In the genomic region with DNA sequence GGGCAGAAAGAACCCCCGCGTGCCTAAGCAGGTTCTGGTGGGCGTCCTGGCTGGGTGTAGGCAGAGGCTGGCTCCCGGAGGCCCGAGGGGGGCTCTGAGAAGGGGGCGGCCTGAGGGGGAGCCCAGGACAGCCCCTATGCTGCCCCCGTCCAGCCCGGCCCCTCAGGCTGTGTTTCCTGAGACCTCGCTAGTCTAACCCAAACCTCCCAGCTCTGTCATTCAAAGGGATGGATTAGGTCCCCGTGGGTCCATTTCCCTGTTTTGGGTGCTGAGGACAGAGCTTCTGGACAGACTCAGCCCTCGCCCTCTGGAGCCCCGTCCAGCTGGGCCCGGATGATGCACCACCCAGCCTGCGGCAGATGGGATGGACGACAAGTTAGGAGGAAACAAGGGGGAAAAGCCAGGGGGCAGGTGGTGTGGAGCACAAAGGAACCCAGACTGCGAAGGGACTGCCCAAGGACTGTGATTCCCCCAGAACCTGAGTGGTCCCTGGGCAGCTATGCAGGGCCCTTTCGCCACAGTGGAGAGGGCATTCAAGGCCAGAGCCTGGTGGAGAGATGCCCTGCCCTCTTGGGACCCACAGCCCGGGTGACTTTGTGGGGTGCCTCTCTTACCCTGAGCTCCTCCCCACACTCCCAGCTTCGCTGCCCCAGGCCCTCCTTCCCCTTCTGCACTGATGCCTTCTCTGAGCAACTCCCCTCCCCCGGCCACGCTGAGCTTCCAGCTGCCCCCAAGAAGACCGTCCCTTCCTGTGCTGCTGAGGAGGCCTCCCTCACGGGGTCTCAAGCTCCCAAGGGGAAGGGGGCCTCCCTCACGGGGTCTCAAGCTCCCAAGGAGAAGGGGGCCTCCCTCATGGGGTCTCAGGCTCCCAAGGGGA, we compare ENCODE assay signal across 15 cellular contexts. TPM values are rescaled to one million over a fixed set of nuclear protein-coding genes. Genes with fewer than 3 reads are reported as not detected.
DNase-seq lines count a peak whose midpoint lies in the region; ATAC-seq, FAIRE-seq and TF ChIP-seq lines count a peak whose summit lies in the region.
"Had no signal": no experiment of that assay in that cellular context is flagged by ENCODE, and none has a peak within 500 bp of the region (broad histone marks: within the 10 kb centered on the region; RNA-seq: fewer than 3 reads in every experiment).

No MANE protein-coding gene starts in this region.

- H3K4me1 ChIP-seq in CD8-positive, alpha-beta T cell (ENCODE audit: insufficient read depth, low read length): peaks cover 51% of the 10 kb centered on the region
- H3K4me1 ChIP-seq in H1 (replicated peaks in 1 of 4; ENCODE audit: control insufficient read depth in 3 of 4, insufficient read depth in 4 of 4, low read length in 3 of 4): peaks cover 0 to 22% (median 12%) of the 10 kb centered on the region in 4 experiments; a peak in 6 of 7 replicates
- H3K4me1 ChIP-seq in neural progenitor cell: peaks cover 12% of the 10 kb centered on the region

- CTCF ChIA-PET in CD8-positive, alpha-beta T cell (lab: Charles Lee): interaction anchor here (1.4 to 2.2 kb wide), 3 partner anchors 12 to 67 kb away, joined by 7 to 8 read pairs (median 7); no protein-coding TSS in a partner anchor
- CTCF ChIA-PET in H1 (lab: Charles Lee; ENCODE audit: partially characterized antibody): interaction anchor here (0.6 to 3.6 kb wide), 10 partner anchors 10 to 83 kb away, joined by 3 to 40 read pairs (median 4); a partner anchor contains a TSS

- H3K27ac ChIP-seq in CD8-positive, alpha-beta T cell (ENCODE audit: low read depth, low read length): no peak overlapping the region
- H3K27ac ChIP-seq in H1 (ENCODE audit: low read depth, low read length) (no peak overlapping the region), neural progenitor cell (no peak overlapping the region)
- H3K27ac ChIP-seq: prostate gland, thoracic aorta had no signal

- peaks cover 13% of the 10 kb centered on the region; the same call in 1 of the 2 replicates for H3K23me2 ChIP-seq in H1 (ENCODE audit: low read depth, low read length)

- H2AFZ ChIP-seq in H1 (ENCODE audit: low read length) (no peak overlapping the region), neural progenitor cell (replicated peaks) (no peak overlapping the region)

- H2AK5ac ChIP-seq in H1 (ENCODE audit: low read depth, low read length): no peak overlapping the region

- peaks cover 4% of the 10 kb centered on the region for H3K9me3 Mint-ChIP-seq in CD8-positive, alpha-beta T cell
- peaks cover 13% of the 10 kb centered on the region for H3K9me3 Mint-ChIP-seq in neural progenitor cell

- no peak for TF ChIP-seq CTCF in CD8-positive, alpha-beta T cell (IDR thresholded peaks at IDR 0.05)
- TF ChIP-seq CTCF in H1 (IDR thresholded peaks at IDR 0.05; ENCODE audit: control extremely low read depth in 1 of 3, insufficient read depth in 1 of 3, low read depth in 1 of 3, low read length in 3 of 3) (no peak), neural progenitor cell (IDR thresholded peaks at IDR 0.05) (no peak)

- POLR2A ChIA-PET in CD8-positive, alpha-beta T cell (lab: Charles Lee): interaction anchor here (0.8 kb wide), 1 partner anchor 16 kb away, joined by 3 read pairs; a partner anchor contains a TSS
- POLR2A ChIA-PET in H1 (lab: Charles Lee; ENCODE audit: partially characterized antibody): interaction anchor here (1.0 to 2.6 kb wide), 6 partner anchors 15 to 58 kb away, joined by 3 to 20 read pairs (median 4); a partner anchor contains a TSS

- H3K23ac ChIP-seq in H1 (ENCODE audit: insufficient read length): no peak overlapping the region

- no peaks in the 10 kb centered on the region for H3K36me3 Mint-ChIP-seq in CD8-positive, alpha-beta T cell
- peaks cover 2% of the 10 kb centered on the region for H3K36me3 Mint-ChIP-seq in neural progenitor cell
- H3K36me3 Mint-ChIP-seq: CD4-positive, alpha-beta memory T cell had no signal

- H3K4me3 ChIP-seq in CD8-positive, alpha-beta T cell (ENCODE audit: low read depth, low read length): no peak overlapping the region
- peak overlapping the region in 1 of 4 experiments; percentile 77; a peak in 1 of 8 replicates for H3K4me3 ChIP-seq in H1 (ENCODE audit: extremely low read depth in 1 of 4, insufficient read depth in 2 of 4, low read depth in 3 of 4, low read length in 4 of 4)
- no peak overlapping the region for H3K4me3 ChIP-seq in neural progenitor cell
- H3K4me3 ChIP-seq: prostate gland had no signal

- H3F3A ChIP-seq in neural progenitor cell (ENCODE audit: low read depth): peaks cover 29% of the 10 kb centered on the region

- H4K8ac ChIP-seq in H1 (ENCODE audit: extremely low read depth, insufficient read depth, low read length): peak overlapping the region; percentile 79

- no peak overlapping the region for H4K5ac ChIP-seq in H1 (ENCODE audit: insufficient read length, low read depth, low read length)

- no peak overlapping the region for H2BK120ac ChIP-seq in H1 (replicated peaks; ENCODE audit: low read depth, low read length)

- FAIRE-seq in H1 (lab: Jason Lieb, UNC): no peak
- FAIRE-seq: bronchial epithelial cell had no signal

- no peak overlapping the region for H3K14ac ChIP-seq in H1 (ENCODE audit: insufficient read length)

- peaks cover 19% of the 10 kb centered on the region for H3K27me3 Mint-ChIP-seq in CD8-positive, alpha-beta T cell (ENCODE audit: low read depth)
- H3K27me3 Mint-ChIP-seq in neural progenitor cell (ENCODE audit: insufficient read depth, low read depth): peaks cover 14% of the 10 kb centered on the region

- H3K27ac Mint-ChIP-seq in CD8-positive, alpha-beta T cell: no peak overlapping the region
- no peak overlapping the region for H3K27ac Mint-ChIP-seq in neural progenitor cell

- H2BK20ac ChIP-seq in H1 (ENCODE audit: low read length): no peak overlapping the region

- TF ChIP-seq RAD21 in Ishikawa (IDR thresholded peaks at IDR 0.05; ENCODE audit: low read depth) (no peak), H1 (IDR thresholded peaks at IDR 0.05 in 1 of 2, conservative IDR thresholded peaks at IDR 0.05 in 1 of 2; ENCODE audit: low read depth in 2 of 2, low read length in 2 of 2) (no peak)

- H2BK12ac ChIP-seq in H1 (ENCODE audit: low read depth, low read length): no peak overlapping the region

- no peak overlapping the region for H3K4ac ChIP-seq in H1 (replicated peaks; ENCODE audit: insufficient read length, low read depth, low read length)

- no peak overlapping the region for H4K91ac ChIP-seq in H1 (replicated peaks; ENCODE audit: insufficient read length, low read length)

- no peak for ATAC-seq in CD8-positive, alpha-beta T cell
- ATAC-seq in HG03139 (IDR thresholded peaks at IDR 0.05; ENCODE audit: unreplicated experiment): no peak
- ATAC-seq in GM21717 (IDR thresholded peaks at IDR 0.05; ENCODE audit: unreplicated experiment): no peak

- no peak overlapping the region for H2BK5ac ChIP-seq in H1 (ENCODE audit: low read depth, low read length)

- peaks cover 0 to 6% of the 10 kb centered on the region in 2 experiments for H4K20me1 ChIP-seq in H1 (replicated peaks in 1 of 2; ENCODE audit: control insufficient read depth in 1 of 2, insufficient read depth in 2 of 2, low read length in 2 of 2)
- H4K20me1 ChIP-seq in neural progenitor cell (ENCODE audit: low read depth): peaks cover 22% of the 10 kb centered on the region

- H3K4me3 Mint-ChIP-seq in CD8-positive, alpha-beta T cell: peak overlapping the region; percentile 29
- peak overlapping the region; percentile 59 for H3K4me3 Mint-ChIP-seq in neural progenitor cell

- no peak for TF ChIP-seq POLR2A in H1 (IDR thresholded peaks at IDR 0.05; ENCODE audit: control extremely low read depth in 1 of 2, low read depth in 2 of 2, low read length in 2 of 2)

- intact Hi-C loops in CD8-positive, alpha-beta T cell (cut with DNase I, micrococcal nuclease): no loop called here

- TF ChIP-seq EP300 in Ishikawa (IDR thresholded peaks at IDR 0.05; ENCODE audit: borderline replicate concordance) (no peak), H1 (IDR thresholded peaks at IDR 0.05; ENCODE audit: borderline replicate concordance in 1 of 2, low read depth in 2 of 2, low read length in 2 of 2) (no peak)

- peak overlapping the region in 1 of 2 experiments; percentile 56; a peak in 1 of 4 replicates for H3K4me2 ChIP-seq in H1 (ENCODE audit: insufficient read depth in 1 of 2, low read depth in 2 of 2, low read length in 2 of 2)
- peak overlapping the region; percentile 97 for H3K4me2 ChIP-seq in neural progenitor cell

- H3K56ac ChIP-seq in H1 (replicated peaks; ENCODE audit: insufficient read length, low read depth, low read length): no peak overlapping the region

- no peaks in the 10 kb centered on the region for H3K9me3 ChIP-seq in CD8-positive, alpha-beta T cell (ENCODE audit: low read length)
- H3K9me3 ChIP-seq in H1 (ENCODE audit: insufficient read depth in 2 of 2, low read depth in 1 of 2, low read length in 1 of 2): no peaks in the 10 kb centered on the region; a peak in 1 of 4 replicates
- no peaks in the 10 kb centered on the region for H3K9me3 ChIP-seq in neural progenitor cell (ENCODE audit: low read depth)
- H3K9me3 ChIP-seq: prostate gland had no signal

- H2BK15ac ChIP-seq in H1 (ENCODE audit: low read length): no peak overlapping the region

- no peaks in the 10 kb centered on the region for H3K79me2 ChIP-seq in H1 (ENCODE audit: control insufficient read depth in 1 of 2, insufficient read depth in 2 of 2, low read length in 2 of 2)
- no peaks in the 10 kb centered on the region for H3K79me2 ChIP-seq in neural progenitor cell (ENCODE audit: low read depth)

- H3K4me1 Mint-ChIP-seq in CD8-positive, alpha-beta T cell (ENCODE audit: low read depth): peaks cover 18% of the 10 kb centered on the region
- H3K4me1 Mint-ChIP-seq in neural progenitor cell: peaks cover 9% of the 10 kb centered on the region

- peaks cover 22% of the 10 kb centered on the region for H3K27me3 ChIP-seq in CD8-positive, alpha-beta T cell (ENCODE audit: insufficient read depth, low read length)
- peaks cover 47 to 79% (median 68%) of the 10 kb centered on the region in 4 experiments for H3K27me3 ChIP-seq in H1 (replicated peaks in 1 of 4; ENCODE audit: control insufficient read depth in 3 of 4, extremely low read depth in 1 of 4, insufficient read depth in 3 of 4, low read length in 3 of 4)
- H3K27me3 ChIP-seq in neural progenitor cell: peaks cover 100% of the 10 kb centered on the region

- H3K9ac ChIP-seq in H1 (replicated peaks in 1 of 4; ENCODE audit: extremely low read depth in 1 of 4, low read depth in 3 of 4, low read length in 3 of 4): no peak overlapping the region
- no peak overlapping the region for H3K9ac ChIP-seq in neural progenitor cell

- no peak overlapping the region; the same call in 1 of the 2 replicates for H3K18ac ChIP-seq in H1 (ENCODE audit: extremely low read depth, low read length)

- H3K36me3 ChIP-seq in CD8-positive, alpha-beta T cell (ENCODE audit: insufficient read depth, low read length): no peaks in the 10 kb centered on the region
- H3K36me3 ChIP-seq in H1 (ENCODE audit: control insufficient read depth in 2 of 4, insufficient read depth in 4 of 4, low read length in 3 of 4) (peaks cover 0 to 18% (median 0%) of the 10 kb centered on the region in 4 experiments; a peak in 1 of 8 replicates), neural progenitor cell (no peaks in the 10 kb centered on the region)
- H3K36me3 ChIP-seq: prostate gland, thoracic aorta had no signal

- WGBS in H1 (ENCODE audit: extremely low coverage in 1 of 2, insufficient coverage in 1 of 2, insufficient read length in 1 of 2, insufficient replicate concordance in 2 of 2, low coverage in 1 of 2, low lambda C conversion rate in 2 of 2, missing lambda C conversion rate in 1 of 2), 2 experiments: 66% methylated on average over 13 of the region's 24 CpGs; no CpG with 5 or more reads in 1 of the 2 experiments

- H3K79me1 ChIP-seq in H1 (ENCODE audit: low read depth, low read length): no peaks in the 10 kb centered on the region

- DNase-seq in CD8-positive, alpha-beta T cell: no peak
- no peak for DNase-seq in H1 (ENCODE audit: low read depth in 1 of 2, low spot score in 2 of 2)
- no peak for DNase-seq in neural progenitor cell (ENCODE audit: low spot score)
- no peak for DNase-seq in activated T-cell treated with anti-CD3 and anti-CD28 coated beads for 4 hours
- DNase-seq: CD4-positive, alpha-beta memory T cell; foreskin fibroblast; GDM1; MV-4-11; NCI-H2171 had no signal

RNA-seq across cellular contexts. Expression of a gene that starts 2.8 kb away (rescaled TPM):
- 10 to 100 TPM; 26.0 to 30.9 TPM for total RNA-seq in CD8-positive, alpha-beta T cell
- total RNA-seq in H1 (2021; fragmentation: NEBNext Ultra II Directional; extraction: Animal tissue kit (Norgen Biotek cat#: 25700)): 1.2 and 2.8 TPM in 2 replicates
- polyA plus RNA-seq in H1 (2011; rRNA removed): 3.5 and 12.8 TPM in 2 replicates
- polyA plus RNA-seq in H1 (2011; cell fraction: cytosol; rRNA removed): 8.3 TPM
- polyA plus RNA-seq in H1 (2011; cell fraction: nucleus; rRNA removed): 14.5 TPM
- polyA plus RNA-seq in H1 (2012, experiment 1 of 2): 1.1 to 1.7 TPM (median 1.3 TPM) in 3 of 4 replicates, not detected in the other
- 0.43 TPM for polyA plus RNA-seq in H1 (2012, experiment 2 of 2)
- polyA plus RNA-seq in H1 (2013, experiment 1 of 2): 3.8 TPM
- polyA plus RNA-seq in H1 (2013, experiment 2 of 2): 3.2 TPM
- not detected in 2 replicates for polyA minus RNA-seq in H1 (2011; rRNA and poly(A)+ RNA removed)
- polyA minus RNA-seq in H1 (2011; cell fraction: cytosol; rRNA and poly(A)+ RNA removed): 4.5 TPM
- polyA minus RNA-seq in H1 (2011; cell fraction: nucleus; rRNA and poly(A)+ RNA removed): 3.4 TPM
- total RNA-seq in neural progenitor cell (ENCODE audit: low replicate concordance): 7.6 and 35.7 TPM in 2 replicates
- total RNA-seq: CD4-positive, alpha-beta memory T cell had no signal

RNA-seq across cellular contexts. Expression of a gene that starts 15.2 kb away (rescaled TPM):
- total RNA-seq in CD8-positive, alpha-beta T cell: under 1 TPM in 1 of 2 experiments, not detected in 1; 0.08 TPM
- total RNA-seq in H1 (2021; fragmentation: NEBNext Ultra II Directional; extraction: Animal tissue kit (Norgen Biotek cat#: 25700)): not detected in 2 replicates
- not detected in 2 replicates for polyA plus RNA-seq in H1 (2011; rRNA removed)
- not detected for polyA plus RNA-seq in H1 (2011; cell fraction: cytosol; rRNA removed)
- polyA plus RNA-seq in H1 (2011; cell fraction: nucleus; rRNA removed): not detected
- polyA plus RNA-seq in H1 (2012, experiment 1 of 2): 0.30 to 0.90 TPM (median 0.58 TPM) in 4 replicates
- polyA plus RNA-seq in H1 (2012, experiment 2 of 2): 0.20 TPM
- polyA plus RNA-seq in H1 (2013, experiment 1 of 2): not detected
- not detected for polyA plus RNA-seq in H1 (2013, experiment 2 of 2)
- polyA minus RNA-seq in H1 (2011; rRNA and poly(A)+ RNA removed): not detected in 2 replicates
- polyA minus RNA-seq in H1 (2011; cell fraction: cytosol; rRNA and poly(A)+ RNA removed): not detected
- polyA minus RNA-seq in H1 (2011; cell fraction: nucleus; rRNA and poly(A)+ RNA removed): not detected
- total RNA-seq in neural progenitor cell (ENCODE audit: low replicate concordance): not detected in 2 replicates
- total RNA-seq: bronchial epithelial cell; CD4-positive, alpha-beta memory T cell had no signal

RNA-seq across cellular contexts. Expression of a gene that starts 16.2 kb away (rescaled TPM):
- total RNA-seq in CD8-positive, alpha-beta T cell: 10 to 100 TPM; 56.4 to 58.4 TPM
- total RNA-seq in H1 (2021; fragmentation: NEBNext Ultra II Directional; extraction: Animal tissue kit (Norgen Biotek cat#: 25700)): 27.7 and 29.3 TPM in 2 replicates
- polyA plus RNA-seq in H1 (2011; rRNA removed): 121 and 123 TPM in 2 replicates
- 83.6 TPM for polyA plus RNA-seq in H1 (2011; cell fraction: cytosol; rRNA removed)
- 56.0 TPM for polyA plus RNA-seq in H1 (2011; cell fraction: nucleus; rRNA removed)
- 15.3 to 54.0 TPM (median 48.7 TPM) in 4 replicates for polyA plus RNA-seq in H1 (2012, experiment 1 of 2)
- polyA plus RNA-seq in H1 (2012, experiment 2 of 2): 32.5 TPM
- 35.2 TPM for polyA plus RNA-seq in H1 (2013, experiment 1 of 2)
- polyA plus RNA-seq in H1 (2013, experiment 2 of 2): 36.8 TPM
- 6.5 and 11.0 TPM in 2 replicates for polyA minus RNA-seq in H1 (2011; rRNA and poly(A)+ RNA removed)
- polyA minus RNA-seq in H1 (2011; cell fraction: cytosol; rRNA and poly(A)+ RNA removed): 18.9 TPM
- 13.1 TPM for polyA minus RNA-seq in H1 (2011; cell fraction: nucleus; rRNA and poly(A)+ RNA removed)
- total RNA-seq in neural progenitor cell (ENCODE audit: low replicate concordance): 22.4 and 33.6 TPM in 2 replicates

RNA-seq across cellular contexts. Expression of a gene that starts 22.8 kb away (rescaled TPM):
- 10 to 100 TPM; 12.1 to 14.0 TPM for total RNA-seq in CD8-positive, alpha-beta T cell
- 155 and 162 TPM in 2 replicates for total RNA-seq in H1 (2021; fragmentation: NEBNext Ultra II Directional; extraction: Animal tissue kit (Norgen Biotek cat#: 25700))
- polyA plus RNA-seq in H1 (2011; rRNA removed): 52.3 and 104 TPM in 2 replicates
- 82.7 TPM for polyA plus RNA-seq in H1 (2011; cell fraction: cytosol; rRNA removed)
- polyA plus RNA-seq in H1 (2011; cell fraction: nucleus; rRNA removed): 556 TPM
- polyA plus RNA-seq in H1 (2012, experiment 1 of 2): 93.3 to 153 TPM (median 143 TPM) in 4 replicates
- 95.8 TPM for polyA plus RNA-seq in H1 (2012, experiment 2 of 2)
- polyA plus RNA-seq in H1 (2013, experiment 1 of 2): 113 TPM
- polyA plus RNA-seq in H1 (2013, experiment 2 of 2): 84.3 TPM
- 35.4 and 47.0 TPM in 2 replicates for polyA minus RNA-seq in H1 (2011; rRNA and poly(A)+ RNA removed)
- 94.9 TPM for polyA minus RNA-seq in H1 (2011; cell fraction: cytosol; rRNA and poly(A)+ RNA removed)
- 130 TPM for polyA minus RNA-seq in H1 (2011; cell fraction: nucleus; rRNA and poly(A)+ RNA removed)
- 34.1 and 142 TPM in 2 replicates for total RNA-seq in neural progenitor cell (ENCODE audit: low replicate concordance)
- polyA plus RNA-seq: CD4-positive, alpha-beta memory T cell had no signal

RNA-seq across cellular contexts. Expression of a gene that starts 30.8 kb away (rescaled TPM):
- total RNA-seq in CD8-positive, alpha-beta T cell: under 1 TPM; 0.56 to 0.60 TPM
- 1.5 TPM in 2 replicates for total RNA-seq in H1 (2021; fragmentation: NEBNext Ultra II Directional; extraction: Animal tissue kit (Norgen Biotek cat#: 25700))
- polyA plus RNA-seq in H1 (2011; rRNA removed): 0.39 and 1.2 TPM in 2 replicates
- 0.65 TPM for polyA plus RNA-seq in H1 (2011; cell fraction: cytosol; rRNA removed)
- 4.0 TPM for polyA plus RNA-seq in H1 (2011; cell fraction: nucleus; rRNA removed)
- 0.94 to 1.3 TPM (median 1.00 TPM) in 4 replicates for polyA plus RNA-seq in H1 (2012, experiment 1 of 2)
- polyA plus RNA-seq in H1 (2012, experiment 2 of 2): 0.51 TPM
- polyA plus RNA-seq in H1 (2013, experiment 1 of 2): 1.1 TPM
- 1.3 TPM for polyA plus RNA-seq in H1 (2013, experiment 2 of 2)
- polyA minus RNA-seq in H1 (2011; rRNA and poly(A)+ RNA removed): 0.06 and 0.10 TPM in 2 replicates
- 0.88 TPM for polyA minus RNA-seq in H1 (2011; cell fraction: cytosol; rRNA and poly(A)+ RNA removed)
- polyA minus RNA-seq in H1 (2011; cell fraction: nucleus; rRNA and poly(A)+ RNA removed): 1.3 TPM
- 0.09 TPM in 1 of 2 replicates, not detected in the other for total RNA-seq in neural progenitor cell (ENCODE audit: low replicate concordance)
